ENCODE assay signal across 29 cellular contexts in genomic region chr3:105375750-105376511, GRCh38. TPM values are rescaled to one million over a fixed set of nuclear protein-coding genes. Genes with fewer than 3 reads are reported as not detected.
DNase-seq lines count a peak whose midpoint lies in the region; ATAC-seq, FAIRE-seq and TF ChIP-seq lines count a peak whose summit lies in the region.
"Had no signal": no experiment of that assay in that cellular context is flagged by ENCODE, and none has a peak within 500 bp of the region (broad histone marks: within the 10 kb centered on the region; RNA-seq: fewer than 3 reads in every experiment).

No MANE protein-coding gene starts in this region.

- peaks cover 0 to 23% of the 10 kb centered on the region in 2 experiments; a peak in 2 of 4 replicates for H3K79me1 ChIP-seq in IMR-90 (ENCODE audit: low read depth in 1 of 2, low read length in 2 of 2)

- H2BK15ac ChIP-seq in IMR-90 (ENCODE audit: low read depth, low read length) = no peak overlapping the region

- peaks cover 18% of the 10 kb centered on the region for H3K4me1 ChIP-seq in HepG2 (ENCODE audit: insufficient read depth, low read length)
- peaks cover 0 to under 1% (median 0%) of the 10 kb centered on the region in 4 donors for H3K4me1 ChIP-seq in right lobe of liver
- peaks cover 3% of the 10 kb centered on the region; the same call in 1 of the 2 replicates for H3K4me1 ChIP-seq in IMR-90 (ENCODE audit: control insufficient read depth, insufficient read depth, low read length)
- no peaks in the 10 kb centered on the region for H3K4me1 ChIP-seq in duodenal mucosa (ENCODE audit: control insufficient read depth in 1 of 2, insufficient read depth in 2 of 2, low read length in 2 of 2)
- H3K4me1 ChIP-seq in transverse colon = no peaks in the 10 kb centered on the region
- H3K4me1 ChIP-seq: adrenal gland, gastroesophageal sphincter, HAP-1, psoas muscle, sigmoid colon had no signal

- no peak overlapping the region for H3K14ac ChIP-seq in IMR-90 (replicated peaks; ENCODE audit: low read depth, low read length)

- H2AK5ac ChIP-seq in IMR-90 (ENCODE audit: low read depth, low read length) = no peak overlapping the region

- H2AFZ ChIP-seq in HepG2 (ENCODE audit: low read length) (no peak overlapping the region), IMR-90 (replicated peaks; ENCODE audit: low read length, poor library complexity) (no peak overlapping the region)

- 97% methylated on average over 8 of the region's 8 CpGs for WGBS in HepG2 (ENCODE audit: low lambda C conversion rate)
- 92% methylated on average over 8 of the region's 8 CpGs for WGBS in right lobe of liver (ENCODE audit: insufficient coverage, low coverage, low lambda C conversion rate, missing lambda C conversion rate)
- WGBS in IMR-90 (ENCODE audit: extremely low coverage in 2 of 2, insufficient read length in 1 of 2), 2 experiments = no CpG with 5 or more reads among the region's 8 CpGs
- WGBS in transverse colon (ENCODE audit: low coverage in 1 of 2), 2 donors = 76 to 93% methylated on average over 4 to 8 of the region's 8 CpGs

- BruUV-seq in HepG2 (replicated peaks; lab: Mats Ljungman, UMichigan) (TSS peak; percentile 2), IMR-90 (replicated peaks; lab: Mats Ljungman, UMichigan) (no TSS peak)

- H3K9me3 Mint-ChIP-seq in stimulated activated naive B cell treated with anti-CD40 and anti-IgM and Interleukin-4, amounts not matched to agents 10 μg/mL and 1 μg/mL and 100 μg/mL, for 72 hours = no peaks in the 10 kb centered on the region
- H3K9me3 Mint-ChIP-seq: activated B cell treated with CpG ODN at 0.5 μM for 24 hours; activated T-cell treated with anti-CD3 and anti-CD28 coated beads, Interleukin-2, amount 50 U/mL, for 72 hours; brain; CD4-positive, alpha-beta T cell; natural killer cell had no signal

- intact Hi-C loops in HepG2 (cut with micrococcal nuclease; ENCODE audit: unreplicated experiment) (no loop called here), right lobe of liver (cut with DNase I) (no loop called here), IMR-90 (cut with micrococcal nuclease) (no loop called here), transverse colon (cut with DNase I; ENCODE audit: low total_unique reads) (no loop called here)

- H4K20me1 ChIP-seq in HepG2 (ENCODE audit: insufficient read depth, low read length) (no peaks in the 10 kb centered on the region), IMR-90 (ENCODE audit: insufficient read depth, low read length) (no peaks in the 10 kb centered on the region; the same call in 1 of the 2 replicates)

- H3K9ac ChIP-seq in HepG2 (ENCODE audit: insufficient read depth, low read depth, low read length) (no peak overlapping the region), IMR-90 (ENCODE audit: low read depth, low read length) (no peak overlapping the region), duodenal mucosa (ENCODE audit: low read depth in 1 of 2, low read length in 2 of 2) (peak overlapping the region in 1 of 2 donors; percentile 30)
- H3K9ac ChIP-seq: SK-N-SH had no signal

- no peak overlapping the region for H3K23ac ChIP-seq in IMR-90 (ENCODE audit: low read depth, low read length)

- TF ChIP-seq RAD21 in HepG2 (CRISPR knock-in tag; IDR thresholded peaks at IDR 0.05) (no peak), IMR-90 (IDR thresholded peaks at IDR 0.05; ENCODE audit: low read length) (no peak)

- no peak for DNase-seq in HepG2 (ENCODE audit: low spot score)
- DNase-seq in right lobe of liver = no peak
- no peak for DNase-seq in IMR-90
- DNase-seq in stimulated activated naive B cell treated with anti-CD40 and anti-IgM and Interleukin-4, amounts not matched to agents 10 μg/mL and 1 μg/mL and 100 μg/mL, for 72 hours = no peak
- no peak for DNase-seq in transverse colon
- no peak for DNase-seq in RCC 7860 (ENCODE audit: low spot score)
- DNase-seq: activated B cell treated with CpG ODN at 0.5 μM for 24 hours; activated naive CD4-positive, alpha-beta T cell treated with Interleukin-2 at 50 U/mL for 16 hours; activated T-cell treated with anti-CD3 and anti-CD28 coated beads, Interleukin-2, amount 50 U/mL, for 72 hours; adrenal gland; CD4-positive, alpha-beta T cell; hippocampal formation; mucosa of descending colon; natural killer cell; NCI-H1092 treated with DMSO at 0.1 percent for 48 hours; NCI-H1694 treated with DMSO at 0.1 percent for 48 hours; NCI-H82; occipital lobe; psoas muscle; sigmoid colon; SK-N-SH; stimulated activated CD4-positive, alpha-beta T cell treated with anti-CD3 and anti-CD28 coated beads, Interleukin-4, amount 100 ng/mL, for 24 hours had no signal

- H3K27ac ChIP-seq in HepG2 (ENCODE audit: extremely low read length, insufficient read depth, low read length) = no peak overlapping the region
- no peak overlapping the region for H3K27ac ChIP-seq in right lobe of liver
- H3K27ac ChIP-seq in IMR-90 (ENCODE audit: insufficient read depth, low read length) = no peak overlapping the region
- no peak overlapping the region for H3K27ac ChIP-seq in duodenal mucosa (ENCODE audit: low read depth, low read length)
- no peak overlapping the region for H3K27ac ChIP-seq in transverse colon
- H3K27ac ChIP-seq: adrenal gland, gastroesophageal sphincter, psoas muscle, sigmoid colon had no signal

- CTCF ChIA-PET in HepG2 (lab: Yijun Ruan, JAX; ENCODE audit: low intra/inter-chr PET ratio, low total read pairs) = no interaction called here
- CTCF ChIA-PET in IMR-90 (lab: Yijun Ruan, JAX) = no interaction called here

- H2BK5ac ChIP-seq in IMR-90 (ENCODE audit: low read depth, low read length, poor library complexity, severe bottlenecking) = no peak overlapping the region

- peak overlapping the region; percentile 72; the same call in 1 of the 2 replicates for H4K5ac ChIP-seq in IMR-90 (ENCODE audit: low read depth, low read length)

- H3K56ac ChIP-seq in IMR-90 (ENCODE audit: extremely low read depth, insufficient read depth, low read length) = no peak overlapping the region

- no peaks in the 10 kb centered on the region for H3K27me3 Mint-ChIP-seq in stimulated activated naive B cell treated with anti-CD40 and anti-IgM and Interleukin-4, amounts not matched to agents 10 μg/mL and 1 μg/mL and 100 μg/mL, for 72 hours
- H3K27me3 Mint-ChIP-seq: activated B cell treated with CpG ODN at 0.5 μM for 24 hours had no signal

- no peak overlapping the region for H4K8ac ChIP-seq in IMR-90 (ENCODE audit: low read depth in 2 of 2, low read length in 2 of 2)

- H3K4me3 ChIP-seq in HepG2 (replicated peaks in 1 of 3; ENCODE audit: insufficient read depth in 1 of 3, low read depth in 2 of 3, low read length in 3 of 3) = no peak overlapping the region
- H3K4me3 ChIP-seq in right lobe of liver = no peak overlapping the region
- H3K4me3 ChIP-seq in IMR-90 (ENCODE audit: insufficient read depth, low read depth, low read length) = no peak overlapping the region
- peak overlapping the region; percentile 35 to 46 for H3K4me3 ChIP-seq in duodenal mucosa (ENCODE audit: low read depth in 1 of 2, low read length in 2 of 2)
- H3K4me3 ChIP-seq in transverse colon = no peak overlapping the region
- H3K4me3 ChIP-seq: adrenal gland, gastroesophageal sphincter, HAP-1, mucosa of descending colon, psoas muscle, sigmoid colon had no signal

- H3K18ac ChIP-seq in IMR-90 (ENCODE audit: low read depth, low read length) = peak overlapping the region; percentile 61; the same call in 1 of the 2 replicates

- ATAC-seq in HepG2 = no peak
- ATAC-seq in right lobe of liver = no peak
- no peak for ATAC-seq in IMR-90 (ENCODE audit: low read depth)
- ATAC-seq in stimulated activated naive B cell treated with anti-CD40 and anti-IgM and Interleukin-4, amounts not matched to agents 10 μg/mL and 1 μg/mL and 100 μg/mL, for 72 hours (replicated peaks) = no peak
- no peak for ATAC-seq in GM18520 (IDR thresholded peaks at IDR 0.05; ENCODE audit: unreplicated experiment)
- ATAC-seq: activated T-cell treated with anti-CD3 and anti-CD28 coated beads, Interleukin-2, amount 50 U/mL, for 72 hours; gastroesophageal sphincter; mucosa of descending colon; natural killer cell; psoas muscle had no signal

- no peak overlapping the region for H3K4me2 ChIP-seq in HepG2 (ENCODE audit: low read depth, low read length)
- peak overlapping the region; percentile 38 for H3K4me2 ChIP-seq in IMR-90 (ENCODE audit: low read depth, low read length)
- H3K4me2 ChIP-seq: SK-N-SH had no signal

- H2BK20ac ChIP-seq in IMR-90 (ENCODE audit: low read depth, low read length) = no peak overlapping the region

- peak overlapping the region; percentile 3 to 8 for H3K4me3 Mint-ChIP-seq in stimulated activated naive B cell treated with anti-CD40 and anti-IgM and Interleukin-4, amounts not matched to agents 10 μg/mL and 1 μg/mL and 100 μg/mL, for 72 hours
- H3K4me3 Mint-ChIP-seq: activated B cell treated with CpG ODN at 0.5 μM for 24 hours; activated T-cell treated with anti-CD3 and anti-CD28 coated beads, Interleukin-2, amount 50 U/mL, for 72 hours; brain; CD4-positive, alpha-beta T cell; natural killer cell had no signal

- POLR2A ChIA-PET in HepG2 (lab: Yijun Ruan, JAX) (interaction anchor here (0.6 to 1.1 kb wide), 2 partner anchors 8 to 9 kb away, joined by 3 read pairs; partner anchors contain the start of gene ALCAM), IMR-90 (lab: Charles Lee; ENCODE audit: unreplicated experiment) (no interaction called here)

- in situ Hi-C loops in HepG2 (cut with HindIII; ENCODE audit: extremely low pct_ligation_motif_present, low pct_unique_long_range_greater_than_20kb) = no loop called here
- in situ Hi-C loops in IMR-90 (cut with MboI; ENCODE audit: low sequenced_read_pairs) = loop anchor here (5.0 kb wide), 1 partner anchor 136 kb away; no protein-coding TSS in a partner anchor
- in situ Hi-C loops in transverse colon (cut with MboI; ENCODE audit: low pct_ligation_motif_present in 1 of 4, low pct_unique_long_range_greater_than_20kb in 1 of 4, low sequenced_read_pairs in 3 of 4) = no loop called here

- peaks cover 84% of the 10 kb centered on the region for H3K79me2 ChIP-seq in HepG2 (ENCODE audit: insufficient read depth, low read length)

- 0 out of 2 replicates have a peak, but pooled peaks cover 3% of the 10 kb centered on the region for H3K9me1 ChIP-seq in IMR-90 (ENCODE audit: insufficient read depth, low read length)

- H3K36me3 Mint-ChIP-seq in stimulated activated naive B cell treated with anti-CD40 and anti-IgM and Interleukin-4, amounts not matched to agents 10 μg/mL and 1 μg/mL and 100 μg/mL, for 72 hours = peaks cover 0 to 8% of the 10 kb centered on the region in 2 donors
- H3K36me3 Mint-ChIP-seq: brain, natural killer cell had no signal

- no peak for TF ChIP-seq POLR2A in HepG2 (IDR thresholded peaks at IDR 0.05; ENCODE audit: insufficient read depth in 1 of 2, low read depth in 2 of 2, low read length in 2 of 2)
- TF ChIP-seq POLR2A in right lobe of liver (IDR thresholded peaks at IDR 0.05) = no peak
- TF ChIP-seq POLR2A in IMR-90 (IDR thresholded peaks at IDR 0.05; ENCODE audit: low read depth, low read length) = no peak
- TF ChIP-seq POLR2A in transverse colon (IDR thresholded peaks at IDR 0.05) = no peak

- peaks cover 5 to 13% of the 10 kb centered on the region in 2 donors for H3K4me1 Mint-ChIP-seq in stimulated activated naive B cell treated with anti-CD40 and anti-IgM and Interleukin-4, amounts not matched to agents 10 μg/mL and 1 μg/mL and 100 μg/mL, for 72 hours
- H3K4me1 Mint-ChIP-seq: natural killer cell had no signal

- TF ChIP-seq EP300 in HepG2 (IDR thresholded peaks at IDR 0.05; ENCODE audit: low read depth in 2 of 2, low read length in 2 of 2) (no peak), HepG2 (CRISPR knock-in tag; IDR thresholded peaks at IDR 0.05; ENCODE audit: borderline replicate concordance) (no peak), transverse colon (IDR thresholded peaks at IDR 0.05; ENCODE audit: low read depth) (no peak)

- FAIRE-seq in HepG2 (lab: Jason Lieb, UNC) = no peak
- no peak for FAIRE-seq in RCC 7860 (lab: Jason Lieb, UNC)
- FAIRE-seq: D721Med, urothelium cell line had no signal

- TF ChIP-seq CTCF in HepG2 (CRISPR knock-in tag; IDR thresholded peaks at IDR 0.05) (no peak), right lobe of liver (IDR thresholded peaks at IDR 0.05) (no peak), IMR-90 (conservative IDR thresholded peaks at IDR 0.05; ENCODE audit: low read depth, low read length) (no peak), transverse colon (IDR thresholded peaks at IDR 0.05) (no peak)

- H2AK9ac ChIP-seq in IMR-90 (replicated peaks; ENCODE audit: low read depth, low read length, poor library complexity) = no peak overlapping the region

- 0 out of 2 replicates have a peak overlapping the region, but pooled peaks have one; percentile 12 for H3K4ac ChIP-seq in IMR-90 (ENCODE audit: low read depth, low read length)

- dilution Hi-C loops in IMR-90 (cut with HindIII; ENCODE audit: low sequenced_read_pairs, unreplicated experiment) = no loop called here

- H4K91ac ChIP-seq in IMR-90 (ENCODE audit: insufficient read depth, low read depth, low read length) = no peak overlapping the region

- H3K27ac Mint-ChIP-seq in stimulated activated naive B cell treated with anti-CD40 and anti-IgM and Interleukin-4, amounts not matched to agents 10 μg/mL and 1 μg/mL and 100 μg/mL, for 72 hours = no peak overlapping the region
- H3K27ac Mint-ChIP-seq: activated B cell treated with CpG ODN at 0.5 μM for 24 hours; activated T-cell treated with anti-CD3 and anti-CD28 coated beads, Interleukin-2, amount 50 U/mL, for 72 hours; brain; CD4-positive, alpha-beta T cell; natural killer cell had no signal

- no peaks in the 10 kb centered on the region for H3K27me3 ChIP-seq in HepG2 (ENCODE audit: control insufficient read depth in 1 of 2, insufficient read depth in 2 of 2, low read length in 2 of 2)
- no peaks in the 10 kb centered on the region for H3K27me3 ChIP-seq in right lobe of liver
- H3K27me3 ChIP-seq in IMR-90 (ENCODE audit: control insufficient read depth, insufficient read depth, low read length) = no peaks in the 10 kb centered on the region
- no peaks in the 10 kb centered on the region for H3K27me3 ChIP-seq in duodenal mucosa (ENCODE audit: control insufficient read depth in 1 of 2, insufficient read depth in 2 of 2, low read length in 2 of 2)
- no peaks in the 10 kb centered on the region for H3K27me3 ChIP-seq in transverse colon
- H3K27me3 ChIP-seq: adrenal gland, gastroesophageal sphincter, sigmoid colon had no signal

- H3K36me3 ChIP-seq in HepG2 (replicated peaks in 1 of 2; ENCODE audit: control insufficient read depth in 1 of 2, insufficient read depth in 2 of 2, low read length in 2 of 2) = no peaks in the 10 kb centered on the region; a peak in 1 of 5 replicates
- no peaks in the 10 kb centered on the region for H3K36me3 ChIP-seq in right lobe of liver
- 0 out of 2 replicates have a peak, but pooled peaks cover 1% of the 10 kb centered on the region for H3K36me3 ChIP-seq in IMR-90 (ENCODE audit: control insufficient read depth, insufficient read depth, low read length)
- H3K36me3 ChIP-seq in duodenal mucosa (ENCODE audit: control insufficient read depth in 1 of 2, insufficient read depth in 2 of 2, low read length in 2 of 2) = no peaks in the 10 kb centered on the region
- H3K36me3 ChIP-seq in transverse colon = no peaks in the 10 kb centered on the region
- H3K36me3 ChIP-seq: adrenal gland, gastroesophageal sphincter, HAP-1, sigmoid colon had no signal

- H2BK120ac ChIP-seq in IMR-90 (ENCODE audit: low read depth, low read length) = no peak overlapping the region

- H3K9me3 ChIP-seq in HepG2 (ENCODE audit: low read length) (no peaks in the 10 kb centered on the region), right lobe of liver (no peaks in the 10 kb centered on the region), IMR-90 (ENCODE audit: control insufficient read depth, insufficient read depth, low read length) (no peaks in the 10 kb centered on the region), duodenal mucosa (ENCODE audit: control insufficient read depth in 1 of 2, low read length in 2 of 2) (no peaks in the 10 kb centered on the region), transverse colon (no peaks in the 10 kb centered on the region)
- H3K9me3 ChIP-seq: adrenal gland, gastroesophageal sphincter, HAP-1, mucosa of descending colon, psoas muscle, sigmoid colon, SK-N-SH had no signal

RNA-seq across cellular contexts. Expression of gene ALCAM, which starts 9.2 kb away (rescaled TPM):
- 17.7 and 33.1 TPM in 2 replicates for total RNA-seq in HepG2 (2016; rRNA removed; fragmentation: Illumina TruSeq; extraction: Trizol)
- 1.7 and 1.8 TPM in 2 replicates for total RNA-seq in HepG2 (2016; cell fraction: cytosol; rRNA removed; fragmentation: Illumina TruSeq; extraction: Trizol; ENCODE audit: low read depth)
- 16.4 and 31.6 TPM in 2 replicates for total RNA-seq in HepG2 (2016; cell fraction: insoluble cytoplasmic fraction; rRNA removed; fragmentation: Illumina TruSeq; extraction: Trizol)
- 6.7 and 7.8 TPM in 2 replicates for total RNA-seq in HepG2 (2016; cell fraction: membrane; rRNA removed; fragmentation: Illumina TruSeq; extraction: Trizol)
- 47.1 and 48.3 TPM in 2 replicates for total RNA-seq in HepG2 (2016; cell fraction: nucleus; rRNA removed; fragmentation: Illumina TruSeq; extraction: Trizol)
- 22.3 and 26.0 TPM in 2 replicates for polyA plus RNA-seq in HepG2 (2011; rRNA removed)
- 9.5 and 15.0 TPM in 2 replicates for polyA plus RNA-seq in HepG2 (2011; cell fraction: cytosol; rRNA removed)
- 13.1 and 13.6 TPM in 2 replicates for polyA plus RNA-seq in HepG2 (2011; cell fraction: nucleus; rRNA removed)
- polyA plus RNA-seq in HepG2 (2012) = 48.2 and 66.0 TPM in 2 replicates
- 1.1 TPM in 2 replicates for polyA plus RNA-seq in HepG2 (2016; cell fraction: cytosol; fragmentation: Illumina TruSeq; extraction: Trizol; ENCODE audit: low read depth)
- 13.5 and 13.7 TPM in 2 replicates for polyA plus RNA-seq in HepG2 (2016; cell fraction: insoluble cytoplasmic fraction; fragmentation: Illumina TruSeq; extraction: Trizol; ENCODE audit: low read depth)
- 2.9 and 3.2 TPM in 2 replicates for polyA plus RNA-seq in HepG2 (2016; cell fraction: membrane; fragmentation: Illumina TruSeq; extraction: Trizol; ENCODE audit: low read depth)
- 40.6 and 40.7 TPM in 2 replicates for polyA plus RNA-seq in HepG2 (2016; cell fraction: nucleus; fragmentation: Illumina TruSeq; extraction: Trizol; ENCODE audit: insufficient read depth, low read depth)
- 12.6 and 18.4 TPM in 2 replicates for polyA minus RNA-seq in HepG2 (2011; rRNA and poly(A)+ RNA removed; ENCODE audit: low replicate concordance)
- 27.3 and 35.7 TPM in 2 replicates for polyA minus RNA-seq in HepG2 (2011; cell fraction: cytosol; rRNA and poly(A)+ RNA removed)
- 78.7 and 87.5 TPM in 2 replicates for polyA minus RNA-seq in HepG2 (2011; cell fraction: nucleus; rRNA and poly(A)+ RNA removed)
- total RNA-seq in right lobe of liver = 10 to 100 TPM; 21.9 to 43.4 (median 34.5) TPM
- 400 and 423 TPM in 2 replicates for total RNA-seq in IMR-90 (2012; rRNA removed)
- polyA plus RNA-seq in IMR-90 (2012; rRNA removed) = 105 and 117 TPM in 2 replicates
- polyA plus RNA-seq in IMR-90 (2012; cell fraction: cytosol; rRNA removed) = 32.8 and 49.6 TPM in 2 replicates
- 29.9 and 107 TPM in 2 replicates for polyA plus RNA-seq in IMR-90 (2012; cell fraction: nucleus; rRNA removed; ENCODE audit: low replicate concordance)
- total RNA-seq in transverse colon = 10 to 100 TPM in 3 of 4 donors, 1 to 10 TPM in 1; 9.4 to 25.9 (median 16.6) TPM

Comparison
In these comparisons a context has a peak if more than half of its experiments do, and no peak if none do; other contexts are left out.
1. H3K4me3 ChIP-seq: peak in duodenal mucosa (2 of 2); none in HepG2 (0 of 3), right lobe of liver (0 of 3), IMR-90 (single experiment) and transverse colon (0 of 4).